Comparison of ENCODE assay signal across 15 cellular contexts in genomic region chr17:48842746-48843145, GRCh38. TPM values are rescaled to one million over a fixed set of nuclear protein-coding genes. Genes with fewer than 3 reads are reported as not detected.
A peak's percentile ranks its signal among the peaks of the same experiment; 100 is the strongest.
DNase-seq lines count a peak whose midpoint lies in the region; ATAC-seq and TF ChIP-seq lines count a peak whose summit lies in the region.
"Had no signal": no experiment of that assay in that cellular context is flagged by ENCODE, and none has a peak within 500 bp of the region (broad histone marks: within the 10 kb centered on the region; RNA-seq: fewer than 3 reads in every experiment).

No MANE protein-coding gene starts in this region.

- H3K27ac ChIP-seq in right cardiac atrium (ENCODE audit: low read length) (peak overlapping the region; percentile 87), esophagus squamous epithelium (peak overlapping the region; percentile 50 to 91 (median 72)), osteoblast (ENCODE audit: low read depth, low read length) (peak overlapping the region; percentile 19), vagina (peak overlapping the region; percentile 93), PC-3 (ENCODE audit: low read length) (no peak overlapping the region)

- intact Hi-C loops in right cardiac atrium (cut with DNase I) = no loop called here
- intact Hi-C loops in left ventricle myocardium superior (cut with micrococcal nuclease) = no loop called here
- intact Hi-C loops in esophagus squamous epithelium (cut with DNase I) = no loop called here
- intact Hi-C loops in vagina (cut with DNase I) = no loop called here
- intact Hi-C loops in PC-3 (cut with micrococcal nuclease) = no loop called here

- H3K36me3 ChIP-seq in esophagus squamous epithelium (peaks cover 17 to 58% (median 26%) of the 10 kb centered on the region in 3 donors), osteoblast (ENCODE audit: insufficient read depth, low read length) (peaks cover 29% of the 10 kb centered on the region), vagina (peaks cover 4 to 42% of the 10 kb centered on the region in 2 donors), PC-3 (ENCODE audit: low read depth, low read length) (peaks cover 18% of the 10 kb centered on the region)

- H4K20me1 ChIP-seq in osteoblast (ENCODE audit: insufficient read depth, low read length) (peaks cover 3% of the 10 kb centered on the region), PC-3 (ENCODE audit: low read length) (no peaks in the 10 kb centered on the region)

- DNase-seq in right cardiac atrium = no peak
- no peak for DNase-seq in left ventricle myocardium superior
- DNase-seq in esophagus squamous epithelium (lab: John Stamatoyannopoulos, UW) = no peak
- DNase-seq in osteoblast (ENCODE audit: insufficient read length, low spot score, missing footprints) = no peak
- DNase-seq in vagina (ENCODE audit: extremely low spot score in 2 of 2) = no peak
- DNase-seq in AG08396 (ENCODE audit: low spot score) = no peak
- no peak for DNase-seq in NCI-H69 (lab: John Stamatoyannopoulos, UW)
- no peak for DNase-seq in PC-3
- DNase-seq: activated CD4-positive, alpha-beta T cell treated with anti-CD3 and anti-CD28 coated beads for 1 hour; activated naive CD8-positive, alpha-beta T cell treated with anti-CD3 and anti-CD28 coated beads for 36 hours; NCI-H187; NCI-H526 had no signal

- TF ChIP-seq CTCF in esophagus squamous epithelium (IDR thresholded peaks at IDR 0.05) (no peak), osteoblast (IDR thresholded peaks at IDR 0.05; ENCODE audit: extremely low read depth, low read depth, low read length) (no peak), vagina (IDR thresholded peaks at IDR 0.05) (no peak), PC-3 (conservative IDR thresholded peaks at IDR 0.05; ENCODE audit: low read depth, low read length) (no peak)

- POLR2A ChIA-PET in PC-3 (lab: Charles Lee; ENCODE audit: unreplicated experiment) = interaction anchor here (0.6 kb wide), 1 partner anchor 27 kb away, joined by 3 read pairs; no protein-coding TSS in a partner anchor

- H3K4me1 ChIP-seq in right cardiac atrium (ENCODE audit: control insufficient read depth, insufficient read depth, low read length) (peaks cover 4% of the 10 kb centered on the region), esophagus squamous epithelium (peaks cover 19 to 68% (median 43%) of the 10 kb centered on the region in 3 donors), osteoblast (ENCODE audit: insufficient read depth, low read length) (peaks cover 37% of the 10 kb centered on the region), vagina (peaks cover 58% of the 10 kb centered on the region), PC-3 (ENCODE audit: insufficient read depth, low read length) (no peaks in the 10 kb centered on the region)

- H3K9me3 ChIP-seq in right cardiac atrium (ENCODE audit: control insufficient read depth, low read length) = no peaks in the 10 kb centered on the region
- H3K9me3 ChIP-seq in esophagus squamous epithelium = no peaks in the 10 kb centered on the region
- H3K9me3 ChIP-seq in osteoblast (ENCODE audit: low read depth, low read length) = no peaks in the 10 kb centered on the region
- H3K9me3 ChIP-seq in vagina = no peaks in the 10 kb centered on the region
- H3K9me3 ChIP-seq in PC-3 (ENCODE audit: low read length) = no peaks in the 10 kb centered on the region

- no peaks in the 10 kb centered on the region for H3K9me2 ChIP-seq in PC-3 (replicated peaks; ENCODE audit: low read length)

- H3K27me3 ChIP-seq in right cardiac atrium (ENCODE audit: control insufficient read depth, insufficient read depth) (no peaks in the 10 kb centered on the region), esophagus squamous epithelium (no peaks in the 10 kb centered on the region), osteoblast (ENCODE audit: insufficient read depth, low read length) (no peaks in the 10 kb centered on the region), vagina (no peaks in the 10 kb centered on the region), PC-3 (ENCODE audit: low read length) (no peaks in the 10 kb centered on the region)

- H3K79me2 ChIP-seq in osteoblast (ENCODE audit: insufficient read depth, low read length) (peaks cover 28% of the 10 kb centered on the region), PC-3 (ENCODE audit: low read length) (peaks cover 19% of the 10 kb centered on the region)

- TF ChIP-seq POLR2A in esophagus squamous epithelium (IDR thresholded peaks at IDR 0.05) (no peak), vagina (IDR thresholded peaks at IDR 0.05) (no peak)

- H3K4me3 ChIP-seq in right cardiac atrium (ENCODE audit: low read length) (no peak overlapping the region), esophagus squamous epithelium (peak overlapping the region in 2 of 4 donors; percentile 29 to 60), osteoblast (ENCODE audit: insufficient read depth, low read length) (no peak overlapping the region), vagina (peak overlapping the region in 1 of 2 donors; percentile 35), PC-3 (ENCODE audit: low read length) (no peak overlapping the region)

- H3K9ac ChIP-seq in PC-3 (ENCODE audit: low read length) = no peak overlapping the region

- WGBS in right cardiac atrium = 80% methylated on average over 3 of the region's 3 CpGs
- WGBS in esophagus squamous epithelium, 2 donors = 73 to 85% methylated on average over 3 of the region's 3 CpGs

- H2AFZ ChIP-seq in osteoblast (ENCODE audit: low read length) = no peak overlapping the region
- no peak overlapping the region for H2AFZ ChIP-seq in PC-3 (ENCODE audit: low read length)

- H3F3A ChIP-seq in PC-3 (ENCODE audit: low read length, unreplicated experiment) = no peaks in the 10 kb centered on the region

- no peak for ATAC-seq in right cardiac atrium
- no peak for ATAC-seq in left ventricle myocardium superior
- no peak for ATAC-seq in PC-3

- H3K4me2 ChIP-seq in osteoblast (ENCODE audit: insufficient read depth, low read length) (no peak overlapping the region), PC-3 (ENCODE audit: low read length) (no peak overlapping the region)

- no TSS peak for BruUV-seq in PC-3 (replicated peaks; lab: Mats Ljungman, UMichigan)

- CTCF ChIA-PET in PC-3 (lab: Charles Lee) = interaction anchor here (0.6 kb wide), 1 partner anchor 24 kb away, joined by 3 read pairs; no protein-coding TSS in a partner anchor

RNA-seq across cellular contexts. Expression of gene CALCOCO2, which starts 11.9 kb away (rescaled TPM):
- total RNA-seq in right cardiac atrium (100 to 1,000 TPM; 220 to 298 (median 281) TPM), left ventricle myocardium superior (330 TPM), esophagus squamous epithelium (100 to 1,000 TPM in 1 of 4 donors, 10 to 100 TPM in 3; 62.3 to 129 (median 79.4) TPM), osteoblast (103 and 105 TPM in 2 replicates), vagina (140 TPM), PC-3 (2014; rRNA removed) (47.2 and 49.4 TPM in 2 replicates)
- 131 TPM for polyA plus RNA-seq in right cardiac atrium

RNA-seq across cellular contexts. Expression of gene TTLL6, which starts 25.7 kb away (rescaled TPM):
- total RNA-seq in right cardiac atrium (under 1 TPM in 2 of 4 donors, not detected in 2; 0.06 to 0.23 TPM), left ventricle myocardium superior (not detected), esophagus squamous epithelium (under 1 TPM in 1 of 4 donors, not detected in 3; 0.19 TPM), osteoblast (not detected in 2 replicates), vagina (0.49 TPM), PC-3 (2014; rRNA removed) (0.29 and 0.40 TPM in 2 replicates)
- 0.27 TPM for polyA plus RNA-seq in right cardiac atrium
- total RNA-seq: activated naive CD8-positive, alpha-beta T cell treated with anti-CD3 and anti-CD28 coated beads for 36 hours; epithelial cell of proximal tubule; mononuclear cell; urinary bladder had no signal

RNA-seq across cellular contexts. Expression of gene ATP5MC1, which starts 49.8 kb away (rescaled TPM):
- total RNA-seq in right cardiac atrium (100 to 1,000 TPM; 287 to 474 (median 393) TPM), left ventricle myocardium superior (513 TPM), esophagus squamous epithelium (100 to 1,000 TPM; 111 to 210 (median 162) TPM), osteoblast (17.4 and 21.7 TPM in 2 replicates), vagina (90.8 TPM), PC-3 (2014; rRNA removed) (192 and 265 TPM in 2 replicates)
- 1,497 TPM for polyA plus RNA-seq in right cardiac atrium
